ENCODE assay signal across 21 cellular contexts in the genomic region with DNA sequence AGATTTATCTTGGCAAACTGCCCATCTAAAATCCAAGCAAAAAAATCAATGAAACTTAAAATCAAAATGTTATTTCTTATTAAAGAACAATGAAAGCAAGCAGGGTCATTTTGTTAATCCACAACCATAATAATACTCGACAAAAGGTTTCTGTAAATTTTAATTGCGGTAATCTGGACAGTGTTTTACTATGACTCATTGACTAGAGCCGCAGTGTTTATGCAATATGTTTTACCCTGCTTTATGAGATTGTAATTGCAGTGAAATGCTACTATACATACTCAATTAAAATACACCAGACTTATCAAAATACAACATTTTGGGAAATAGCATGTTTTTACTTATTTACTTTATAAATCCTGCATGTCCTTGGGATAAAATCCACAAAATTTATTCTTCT. TPM values are rescaled to one million over a fixed set of nuclear protein-coding genes. Genes with fewer than 3 reads are reported as not detected.
DNase-seq lines count a peak whose midpoint lies in the region; ATAC-seq and TF ChIP-seq lines count a peak whose summit lies in the region.
"Had no signal": no experiment of that assay in that cellular context is flagged by ENCODE, and none has a peak within 500 bp of the region (broad histone marks: within the 10 kb centered on the region; RNA-seq: fewer than 3 reads in every experiment).

No MANE protein-coding gene starts in this region.

- H3K36me3 Mint-ChIP-seq in type B pancreatic cell: no peaks in the 10 kb centered on the region
- H3K36me3 Mint-ChIP-seq: naive thymus-derived CD8-positive, alpha-beta T cell; stimulated activated effector memory CD8-positive, alpha-beta T cell treated with anti-CD3 and anti-CD28 coated beads, Interleukin-12 subunit alpha, Interleukin-12 subunit beta, amount 100 ng/mL, for 72 hours had no signal

- H3K27me3 Mint-ChIP-seq in type B pancreatic cell: peaks cover 45% of the 10 kb centered on the region

- no peaks in the 10 kb centered on the region for H3K9me2 ChIP-seq in hepatocyte (replicated peaks; ENCODE audit: insufficient read depth)

- H3K4me2 ChIP-seq in hepatocyte: no peak overlapping the region
- H3K4me2 ChIP-seq: PC-9 had no signal

- H3K4me1 Mint-ChIP-seq in type B pancreatic cell (ENCODE audit: unreplicated experiment): peaks cover 6% of the 10 kb centered on the region
- H3K4me1 Mint-ChIP-seq: naive thymus-derived CD8-positive, alpha-beta T cell; stimulated activated effector memory CD8-positive, alpha-beta T cell treated with anti-CD3 and anti-CD28 coated beads, Interleukin-12 subunit alpha, Interleukin-12 subunit beta, amount 100 ng/mL, for 72 hours had no signal

- ATAC-seq in HG02870 (IDR thresholded peaks at IDR 0.05; ENCODE audit: unreplicated experiment): no peak
- ATAC-seq: naive thymus-derived CD8-positive, alpha-beta T cell; stimulated activated effector memory CD8-positive, alpha-beta T cell treated with anti-CD3 and anti-CD28 coated beads, Interleukin-12 subunit alpha, Interleukin-12 subunit beta, amount 100 ng/mL, for 72 hours had no signal

- no peaks in the 10 kb centered on the region for H3K9me3 Mint-ChIP-seq in type B pancreatic cell
- H3K9me3 Mint-ChIP-seq: naive thymus-derived CD8-positive, alpha-beta T cell; stimulated activated effector memory CD8-positive, alpha-beta T cell treated with anti-CD3 and anti-CD28 coated beads, Interleukin-12 subunit alpha, Interleukin-12 subunit beta, amount 100 ng/mL, for 72 hours had no signal

- 53% methylated on average over 3 of the region's 3 CpGs for WGBS in hepatocyte (ENCODE audit: low lambda C conversion rate, missing lambda C conversion rate)

- peak overlapping the region; percentile 14 for H2AFZ ChIP-seq in hepatocyte
- H2AFZ ChIP-seq: PC-9 had no signal

- no peaks in the 10 kb centered on the region for H3K79me2 ChIP-seq in hepatocyte

- no peaks in the 10 kb centered on the region for H3K9me3 ChIP-seq in hepatocyte (ENCODE audit: low read depth)
- H3K9me3 ChIP-seq: SJSA1 had no signal

- peak; percentile 24 for DNase-seq in AG09309 (ENCODE audit: low read depth)
- DNase-seq in HS-5 (ENCODE audit: low read depth): peak; percentile 36
- peak; percentile 16 for DNase-seq in astrocyte of the spinal cord (ENCODE audit: low read depth, low spot score)
- DNase-seq in hepatocyte (ENCODE audit: low spot score): no peak
- no peak for DNase-seq in NOMO-1 treated with DMSO at 0.1 percent for 48 hours (lab: John Stamatoyannopoulos, UW; ENCODE audit: unreplicated experiment)
- no peak for DNase-seq in type B pancreatic cell (ENCODE audit: extremely low spot score, unreplicated experiment)
- DNase-seq in NCI-H187 treated with DMSO at 0.1 percent for 48 hours (lab: John Stamatoyannopoulos, UW): no peak
- DNase-seq: activated gamma-delta T cell; dorsolateral prefrontal cortex; GOT3; naive thymus-derived CD8-positive, alpha-beta T cell; NCI-H146; NCI-H774; PC-9; WERI-Rb-1 had no signal

- no peak overlapping the region for H3K27ac ChIP-seq in hepatocyte
- H3K27ac ChIP-seq: cardiac muscle cell, dorsolateral prefrontal cortex, epithelial cell of prostate, PC-9, SJSA1, WERI-Rb-1 had no signal

- H3K4me1 ChIP-seq in hepatocyte (ENCODE audit: insufficient read depth): peaks cover 10% of the 10 kb centered on the region

- H3K4me3 Mint-ChIP-seq in type B pancreatic cell: no peak overlapping the region
- H3K4me3 Mint-ChIP-seq: naive thymus-derived CD8-positive, alpha-beta T cell; stimulated activated effector memory CD8-positive, alpha-beta T cell treated with anti-CD3 and anti-CD28 coated beads, Interleukin-12 subunit alpha, Interleukin-12 subunit beta, amount 100 ng/mL, for 72 hours had no signal

- no peaks in the 10 kb centered on the region for H4K20me1 ChIP-seq in hepatocyte (ENCODE audit: insufficient read depth, poor library complexity, severe bottlenecking)

- in situ Hi-C loops in astrocyte of the spinal cord (cut with HindIII; ENCODE audit: low sequenced_read_pairs): no loop called here

- H3K27ac Mint-ChIP-seq in type B pancreatic cell: no peak overlapping the region
- H3K27ac Mint-ChIP-seq: naive thymus-derived CD8-positive, alpha-beta T cell; stimulated activated effector memory CD8-positive, alpha-beta T cell treated with anti-CD3 and anti-CD28 coated beads, Interleukin-12 subunit alpha, Interleukin-12 subunit beta, amount 100 ng/mL, for 72 hours had no signal

- H3K27me3 ChIP-seq in hepatocyte: no peaks in the 10 kb centered on the region

- H3K4me3 ChIP-seq in AG09309 (ENCODE audit: control insufficient read depth, low read depth, low read length) (no peak overlapping the region), astrocyte of the spinal cord (ENCODE audit: low read depth, low read length) (no peak overlapping the region), hepatocyte (no peak overlapping the region)
- H3K4me3 ChIP-seq: cardiac muscle cell, dorsolateral prefrontal cortex, PC-9, SJSA1 had no signal

- no peak for TF ChIP-seq CTCF in AG09309 (IDR thresholded peaks at IDR 0.05; ENCODE audit: control insufficient read depth, insufficient read depth, low read depth, low read length, missing control alignments)
- TF ChIP-seq CTCF in astrocyte of the spinal cord (IDR thresholded peaks at IDR 0.05; ENCODE audit: low read depth, low read length): no peak
- TF ChIP-seq CTCF in hepatocyte (IDR thresholded peaks at IDR 0.05; ENCODE audit: poor library complexity): no peak
- TF ChIP-seq CTCF in type B pancreatic cell (conservative IDR thresholded peaks at IDR 0.05): no peak

- no peaks in the 10 kb centered on the region for H3K36me3 ChIP-seq in hepatocyte (replicated peaks; ENCODE audit: insufficient read depth, low read depth)
- H3K36me3 ChIP-seq: cardiac muscle cell, SJSA1, WERI-Rb-1 had no signal

RNA-seq across cellular contexts. Expression of a gene that starts 12.9 kb away (rescaled TPM):
- total RNA-seq in hepatocyte (5.7 and 7.2 TPM in 2 replicates), type B pancreatic cell (ENCODE audit: low replicate concordance) (1.4 and 7.9 TPM in 2 replicates)
- polyA plus RNA-seq in hepatocyte: 4.4 and 6.6 TPM in 2 replicates
- total RNA-seq: naive thymus-derived CD8-positive, alpha-beta T cell; PC-9; SJSA1; T-helper 2 cell treated with Interferon-gamma antibody and Interleukin-4, amounts not matched to agents 100 ng/mL and 5 ng/mL, for 36 hours had no signal
- polyA plus RNA-seq: naive thymus-derived CD8-positive, alpha-beta T cell had no signal

Comparison
In these comparisons a context has a peak if more than half of its experiments do, and no peak if none do; other contexts are left out.
1. DNase-seq: peak in AG09309 (single experiment), HS-5 (single experiment) and astrocyte of the spinal cord (single experiment); none in hepatocyte (single experiment), NOMO-1 treated with DMSO at 0.1 percent for 48 hours (single experiment), type B pancreatic cell (single experiment) and NCI-H187 treated with DMSO at 0.1 percent for 48 hours (single experiment).